33 cellular contexts compared by ENCODE assay signal in the genomic region with DNA sequence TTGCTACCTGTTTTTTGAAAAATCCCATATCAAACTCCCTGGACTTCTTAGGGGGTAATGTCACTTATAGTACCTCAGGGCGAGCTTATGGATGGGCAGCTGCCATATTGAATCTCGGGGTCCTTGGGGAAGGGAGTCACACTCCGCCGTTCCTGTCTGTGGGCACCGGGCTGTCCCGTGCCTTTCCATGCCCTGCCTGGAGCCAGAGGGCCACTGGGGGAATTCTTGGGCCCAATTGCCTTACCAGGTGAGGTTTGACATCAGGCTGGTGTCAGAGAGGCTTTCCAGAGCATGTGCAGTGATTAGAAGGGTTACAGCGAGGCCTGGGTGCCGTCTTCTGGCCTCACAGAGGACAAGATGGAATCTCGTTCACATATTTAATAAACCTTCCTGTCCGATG. TPM values are rescaled to one million over a fixed set of nuclear protein-coding genes. Genes with fewer than 3 reads are reported as not detected.
"Had no signal": no experiment of that assay in that cellular context is flagged by ENCODE, and none has a peak within 500 bp of the region (broad histone marks: within the 10 kb centered on the region; RNA-seq: fewer than 3 reads in every experiment).

No MANE protein-coding gene starts in this region.

- H3K27ac Mint-ChIP-seq: activated CD4-positive, alpha-beta memory T cell treated with anti-CD3 and anti-CD28 coated beads for 36 hours; activated CD4-positive, alpha-beta T cell treated with anti-CD3 and anti-CD28 coated beads for 36 hours; activated CD8-positive, alpha-beta memory T cell treated with anti-CD3 and anti-CD28 coated beads, Interleukin-2, amount 10 ng/mL, durations not matched to agents 7 days and 5 days; activated T-cell treated with anti-CD3 and anti-CD28 coated beads, Interleukin-2, amount 50 U/mL, for 72 hours; activated T-helper 17 cell treated with anti-CD3 and anti-CD28 coated beads, Interleukin-2, amount 50 U/mL, for 72 hours; T-helper 1 cell treated with Interleukin-12 subunit alpha and Interleukin-12 subunit beta and Interleukin-4 antibody, amounts not matched to agents 30 μg/mL and 1 μg/mL, for 36 hours; T-helper 2 cell treated with Interferon-gamma antibody and Interleukin-4, amounts not matched to agents 5 μg/mL and 100 μg/mL, for 36 hours had no signal

- H3K36me3 Mint-ChIP-seq: activated CD8-positive, alpha-beta memory T cell treated with anti-CD3 and anti-CD28 coated beads, Interleukin-2, amount 10 ng/mL, durations not matched to agents 7 days and 5 days had no signal

- FAIRE-seq: RCC 7860, TTC549 had no signal

- H3K27me3 Mint-ChIP-seq: activated CD4-positive, alpha-beta memory T cell treated with anti-CD3 and anti-CD28 coated beads for 36 hours; activated CD4-positive, alpha-beta T cell treated with anti-CD3 and anti-CD28 coated beads for 36 hours; activated CD8-positive, alpha-beta memory T cell treated with anti-CD3 and anti-CD28 coated beads, Interleukin-2, amount 10 ng/mL, durations not matched to agents 7 days and 5 days; activated T-helper 17 cell treated with anti-CD3 and anti-CD28 coated beads, Interleukin-2, amount 50 U/mL, for 72 hours; central memory CD8-positive, alpha-beta T cell had no signal

- H3K36me3 ChIP-seq: cardiac muscle cell had no signal

- DNase-seq: activated CD4-positive, alpha-beta memory T cell treated with anti-CD3 and anti-CD28 coated beads for 36 hours; activated CD4-positive, alpha-beta T cell treated with anti-CD3 and anti-CD28 coated beads for 36 hours; activated CD4-positive, alpha-beta T cell treated with anti-CD3 and anti-CD28 coated beads, Interleukin-2, amount 50 U/mL, for 1 hour; activated CD8-positive, alpha-beta memory T cell treated with anti-CD3 and anti-CD28 coated beads, Interleukin-2, amount 10 ng/mL, durations not matched to agents 7 days and 5 days; activated effector memory CD4-positive, alpha-beta T cell treated with anti-CD3 and anti-CD28 coated beads, Interleukin-2, amount 50 U/mL, for 16 hours; activated naive CD4-positive, alpha-beta T cell; activated T-cell treated with anti-CD3 and anti-CD28 coated beads, Interleukin-2, amount 50 U/mL, for 1 hour; activated T-cell treated with anti-CD3 and anti-CD28 coated beads, Interleukin-2, amount 50 U/mL, for 72 hours; amniotic stem cell; Kasumi-1; KG1; MM.1S; MV-4-11; NCI-H1436 treated with DMSO at 0.1 percent for 48 hours; NCI-H2029; NCI-H510A; NCI-H526; NCI-H774; PC-9; SHP77 treated with DMSO at 0.1 percent for 48 hours; SK-N-SH had no signal

- H3K27ac ChIP-seq: cardiac muscle cell, PC-9, RWPE1, SJSA1 had no signal

- H3K4me1 Mint-ChIP-seq: activated CD4-positive, alpha-beta T cell treated with anti-CD3 and anti-CD28 coated beads for 36 hours; activated CD8-positive, alpha-beta memory T cell treated with anti-CD3 and anti-CD28 coated beads, Interleukin-2, amount 10 ng/mL, durations not matched to agents 7 days and 5 days; activated T-helper 17 cell treated with anti-CD3 and anti-CD28 coated beads, Interleukin-2, amount 50 U/mL, for 72 hours had no signal

- ATAC-seq: activated CD4-positive, alpha-beta T cell treated with anti-CD3 and anti-CD28 coated beads for 36 hours; activated CD4-positive, CD25-positive, alpha-beta regulatory T cell treated with anti-CD3 and anti-CD28 coated beads, Interleukin-2, amount 50 U/mL, for 24 hours; activated CD8-positive, alpha-beta memory T cell treated with anti-CD3 and anti-CD28 coated beads, Interleukin-2, amount 10 ng/mL, durations not matched to agents 7 days and 5 days; activated naive CD4-positive, alpha-beta T cell treated with anti-CD3 and anti-CD28 coated beads, Interleukin-2, amount 50 U/mL, for 72 hours; activated T-cell treated with anti-CD3 and anti-CD28 coated beads, Interleukin-2, amount 50 U/mL, for 72 hours; activated T-helper 17 cell treated with anti-CD3 and anti-CD28 coated beads, Interleukin-2, amount 50 U/mL, for 72 hours had no signal

- H3K9ac ChIP-seq: SK-N-SH had no signal

- H3K4me3 ChIP-seq: cardiac muscle cell, PC-9, SJSA1 had no signal

- H3K4me3 Mint-ChIP-seq: activated CD4-positive, alpha-beta memory T cell treated with anti-CD3 and anti-CD28 coated beads for 36 hours; activated CD4-positive, alpha-beta T cell treated with anti-CD3 and anti-CD28 coated beads for 36 hours; activated CD8-positive, alpha-beta memory T cell treated with anti-CD3 and anti-CD28 coated beads, Interleukin-2, amount 10 ng/mL, durations not matched to agents 7 days and 5 days; activated T-cell treated with anti-CD3 and anti-CD28 coated beads, Interleukin-2, amount 50 U/mL, for 72 hours; activated T-helper 17 cell treated with anti-CD3 and anti-CD28 coated beads, Interleukin-2, amount 50 U/mL, for 72 hours; central memory CD8-positive, alpha-beta T cell; T-helper 1 cell treated with Interleukin-12 subunit alpha and Interleukin-12 subunit beta and Interleukin-4 antibody, amounts not matched to agents 30 μg/mL and 1 μg/mL, for 36 hours; T-helper 2 cell treated with Interferon-gamma antibody and Interleukin-4, amounts not matched to agents 5 μg/mL and 100 μg/mL, for 36 hours had no signal

- H3K4me1 ChIP-seq: SJSA1 had no signal

- H3K9me3 Mint-ChIP-seq: activated CD4-positive, alpha-beta memory T cell treated with anti-CD3 and anti-CD28 coated beads for 36 hours; activated naive CD4-positive, alpha-beta T cell treated with anti-CD3 and anti-CD28 coated beads, Interleukin-2, amount 50 U/mL, for 72 hours; activated T-cell treated with anti-CD3 and anti-CD28 coated beads, Interleukin-2, amount 50 U/mL, for 72 hours; activated T-helper 17 cell treated with anti-CD3 and anti-CD28 coated beads, Interleukin-2, amount 50 U/mL, for 72 hours; central memory CD8-positive, alpha-beta T cell; T-helper 1 cell treated with Interleukin-12 subunit alpha and Interleukin-12 subunit beta and Interleukin-4 antibody, amounts not matched to agents 30 μg/mL and 1 μg/mL, for 36 hours; T-helper 2 cell treated with Interferon-gamma antibody and Interleukin-4, amounts not matched to agents 5 μg/mL and 100 μg/mL, for 36 hours had no signal

- H3K9me3 ChIP-seq: SJSA1, SK-N-SH had no signal

- H3K27me3 ChIP-seq: cardiac muscle cell, SJSA1 had no signal

RNA-seq across cellular contexts. Expression of a gene that starts 46.6 kb away (rescaled TPM):
- total RNA-seq: activated CD4-positive, alpha-beta memory T cell treated with anti-CD3 and anti-CD28 coated beads for 36 hours; activated CD4-positive, alpha-beta T cell treated with anti-CD3 and anti-CD28 coated beads for 36 hours; activated CD8-positive, alpha-beta memory T cell treated with anti-CD3 and anti-CD28 coated beads, Interleukin-2, amount 10 ng/mL, durations not matched to agents 7 days and 5 days; activated naive CD4-positive, alpha-beta T cell treated with anti-CD3 and anti-CD28 coated beads, Interleukin-2, amount 50 U/mL, for 72 hours; activated T-cell treated with anti-CD3 and anti-CD28 coated beads, Interleukin-2, amount 50 U/mL, for 72 hours; aorta; cardiac muscle cell had no signal
- polyA plus RNA-seq: SK-N-SH had no signal
